11 cellular contexts compared by ENCODE assay signal in genomic region chr4:98341309-98341708, GRCh38.
DNase-seq lines count a peak whose midpoint lies in the region; ATAC-seq, FAIRE-seq and TF ChIP-seq lines count a peak whose summit lies in the region.
"Had no signal": no experiment of that assay in that cellular context is flagged by ENCODE, and none has a peak within 500 bp of the region (broad histone marks: within the 10 kb centered on the region; RNA-seq: fewer than 3 reads in every experiment).

No MANE protein-coding gene starts in this region.

- TF ChIP-seq POLR2A in GM12891 (IDR thresholded peaks at IDR 0.05; ENCODE audit: low read depth, low read length) (no peak), uterus (IDR thresholded peaks at IDR 0.05) (no peak)

- no peak for ATAC-seq in omental fat pad (ENCODE audit: low FRiP score)
- no peak for ATAC-seq in HG02938 (IDR thresholded peaks at IDR 0.05; ENCODE audit: unreplicated experiment)

- TF ChIP-seq CTCF in fibroblast of pulmonary artery (IDR thresholded peaks at IDR 0.05; ENCODE audit: low read length, missing control alignments) (peak; percentile 8), uterus (IDR thresholded peaks at IDR 0.05) (no peak), omental fat pad (IDR thresholded peaks at IDR 0.05) (no peak)

- H3K9me3 ChIP-seq in uterus, result no peaks in the 10 kb centered on the region

- FAIRE-seq in GM12891 (lab: Jason Lieb, UNC), result peak; percentile 16
- FAIRE-seq: islet of Langerhans had no signal

- H3K4me3 ChIP-seq in fibroblast of pulmonary artery (replicated peaks; ENCODE audit: low read depth, low read length) (no peak overlapping the region), skeletal muscle cell (ENCODE audit: low read depth, low read length) (no peak overlapping the region), uterus (no peak overlapping the region)

- no peak overlapping the region for H3K27ac ChIP-seq in uterus

- intact Hi-C loops in uterus (cut with DNase I; ENCODE audit: low total_unique reads), result no loop called here

- no peak for DNase-seq in GM12891 (ENCODE audit: insufficient read length, low spot score)
- DNase-seq in RPMI7951 (ENCODE audit: low read depth), result peak; percentile 82
- DNase-seq in fibroblast of pulmonary artery (ENCODE audit: low read depth), result peak; percentile 45
- peak; percentile 20 for DNase-seq in skeletal muscle cell (ENCODE audit: low read depth)
- no peak for DNase-seq in uterus
- DNase-seq in COLO668 (lab: John Stamatoyannopoulos, UW; ENCODE audit: unreplicated experiment), result no peak
- no peak for DNase-seq in omental fat pad (ENCODE audit: low spot score)
- DNase-seq: NCI-H2081 treated with DMSO at 0.1 percent for 48 hours, RPMI8226 had no signal

- no peaks in the 10 kb centered on the region for H3K36me3 ChIP-seq in uterus

- H3K27me3 ChIP-seq in uterus, result no peaks in the 10 kb centered on the region

- H3K4me1 ChIP-seq in uterus, result no peaks in the 10 kb centered on the region

TF ChIP-seq in GM12891, 5 proteins besides CTCF, POLR2A, EP300 and RAD21:
- TF ChIP-seq PAX5 (IDR thresholded peaks at IDR 0.05; ENCODE audit: insufficient read depth, low read length, severe bottlenecking), result no peak
- TF ChIP-seq SPI1 (IDR thresholded peaks at IDR 0.05; ENCODE audit: low read depth, low read length), result no peak
- TF ChIP-seq POLR2AphosphoS5 (IDR thresholded peaks at IDR 0.05; ENCODE audit: low read depth, low read length), result no peak
- no peak for TF ChIP-seq TAF1 (IDR thresholded peaks at IDR 0.05; ENCODE audit: low read depth, low read length)

Comparison
In these comparisons a context has a peak if more than half of its experiments do, and no peak if none do; other contexts are left out.
1. DNase-seq: peak in RPMI7951 (single experiment), fibroblast of pulmonary artery (single experiment) and skeletal muscle cell (single experiment); none in GM12891 (single experiment), uterus (0 of 2), COLO668 (single experiment) and omental fat pad (single experiment).